8 cellular contexts compared by ENCODE assay signal in genomic region chr5:96434201-96434645, GRCh38. TPM values are rescaled to one million over a fixed set of nuclear protein-coding genes. Genes with fewer than 3 reads are reported as not detected.
DNase-seq lines count a peak whose midpoint lies in the region; ATAC-seq and TF ChIP-seq lines count a peak whose summit lies in the region.

No MANE protein-coding gene starts in this region.

- H3K4me1 ChIP-seq in upper lobe of left lung, result peaks cover 11 to 27% (median 14%) of the 10 kb centered on the region in 4 donors

- POLR2A ChIA-PET in activated CD4-positive, alpha-beta T cell treated with anti-CD3 and anti-CD28 coated beads, Interleukin-2, amount 10 ng/mL, durations not matched to agents 7 days and 5 days (lab: Charles Lee), result no interaction called here

- H3K4me3 ChIP-seq in upper lobe of left lung, result no peak overlapping the region

- H3K4me1 Mint-ChIP-seq in activated CD4-positive, alpha-beta T cell treated with anti-CD3 and anti-CD28 coated beads, Interleukin-2, amount 10 ng/mL, durations not matched to agents 7 days and 5 days, result peaks cover 6% of the 10 kb centered on the region

- DNase-seq in GM13976 (ENCODE audit: low spot score) (peak; percentile 47), NCI-H2081 treated with DMSO at 0.1 percent for 48 hours (lab: John Stamatoyannopoulos, UW) (peak; percentile 78), erythroblast (lab: John Stamatoyannopoulos, UW) (peak; percentile 68 to 74), myocyte (ENCODE audit: low read depth) (peak; percentile 80), upper lobe of left lung (peak in 1 of 2 donors; percentile 47)
- DNase-seq in activated CD4-positive, alpha-beta T cell treated with anti-CD3 and anti-CD28 coated beads, Interleukin-2, amount 10 ng/mL, durations not matched to agents 7 days and 5 days, result peak; percentile 59

- H3K4me3 Mint-ChIP-seq in activated CD4-positive, alpha-beta T cell treated with anti-CD3 and anti-CD28 coated beads, Interleukin-2, amount 10 ng/mL, durations not matched to agents 7 days and 5 days, result no peak overlapping the region

- no peaks in the 10 kb centered on the region for H3K36me3 ChIP-seq in upper lobe of left lung

- H3K27me3 ChIP-seq in upper lobe of left lung, result peaks cover 0 to 22% (median 12%) of the 10 kb centered on the region in 4 donors

- no peak overlapping the region for H3K27ac ChIP-seq in upper lobe of left lung

- ATAC-seq in HG02763 (IDR thresholded peaks at IDR 0.05; ENCODE audit: unreplicated experiment), result peak; percentile 57
- peak; percentile 77 to 78 for ATAC-seq in upper lobe of left lung (ENCODE audit: low FRiP score in 2 of 2)
- no peak for ATAC-seq in GM18520 (IDR thresholded peaks at IDR 0.05; ENCODE audit: unreplicated experiment)

- TF ChIP-seq CTCF in GM13976 (IDR thresholded peaks at IDR 0.05; ENCODE audit: borderline replicate concordance, control extremely low read depth, extremely low read depth, insufficient read depth, missing control alignments), result no peak
- TF ChIP-seq CTCF in upper lobe of left lung (IDR thresholded peaks at IDR 0.05), result no peak

- TF ChIP-seq POLR2A in erythroblast (IDR thresholded peaks at IDR 0.05; ENCODE audit: low read length) (no peak), upper lobe of left lung (IDR thresholded peaks at IDR 0.05) (no peak)

- no peaks in the 10 kb centered on the region for H3K9me3 ChIP-seq in upper lobe of left lung

- no peak for TF ChIP-seq EP300 in upper lobe of left lung (IDR thresholded peaks at IDR 0.05)

- H3K27me3 Mint-ChIP-seq in activated CD4-positive, alpha-beta T cell treated with anti-CD3 and anti-CD28 coated beads, Interleukin-2, amount 10 ng/mL, durations not matched to agents 7 days and 5 days, result peaks cover 69% of the 10 kb centered on the region

- 3% methylated on average over 11 of the region's 11 CpGs for WGBS in upper lobe of left lung, 2 donors

- in situ Hi-C loops in GM13976 (cut with MboI; ENCODE audit: low sequenced_read_pairs, unreplicated experiment), result loop anchor here (10.0 kb wide), 1 partner anchor 579 kb away; no protein-coding TSS in a partner anchor

- H3K27ac Mint-ChIP-seq in activated CD4-positive, alpha-beta T cell treated with anti-CD3 and anti-CD28 coated beads, Interleukin-2, amount 10 ng/mL, durations not matched to agents 7 days and 5 days, result no peak overlapping the region

- peaks cover 2% of the 10 kb centered on the region for H3K9me3 Mint-ChIP-seq in activated CD4-positive, alpha-beta T cell treated with anti-CD3 and anti-CD28 coated beads, Interleukin-2, amount 10 ng/mL, durations not matched to agents 7 days and 5 days

- CTCF ChIA-PET in activated CD4-positive, alpha-beta T cell treated with anti-CD3 and anti-CD28 coated beads, Interleukin-2, amount 10 ng/mL, durations not matched to agents 7 days and 5 days (lab: Charles Lee), result no interaction called here

- no peaks in the 10 kb centered on the region for H3K36me3 Mint-ChIP-seq in activated CD4-positive, alpha-beta T cell treated with anti-CD3 and anti-CD28 coated beads, Interleukin-2, amount 10 ng/mL, durations not matched to agents 7 days and 5 days (ENCODE audit: low read depth)

RNA-seq across cellular contexts. Expression of gene PCSK1, which starts 1.2 kb away (rescaled TPM):
- not detected for total RNA-seq in activated CD4-positive, alpha-beta T cell treated with anti-CD3 and anti-CD28 coated beads, Interleukin-2, amount 10 ng/mL, durations not matched to agents 7 days and 5 days
- total RNA-seq in myocyte, result 0.16 and 1.8 TPM in 2 replicates
- polyA plus RNA-seq in myocyte (2012), result 0.05 TPM
- under 1 TPM in 3 of 6 donors, not detected in 3; 0.20 to 0.79 (median 0.24) TPM for total RNA-seq in upper lobe of left lung
